Comparison of ENCODE assay signal across 8 cellular contexts in genomic region chr16:48384982-48385271, GRCh38. TPM values are rescaled to one million over a fixed set of nuclear protein-coding genes. Genes with fewer than 3 reads are reported as not detected.
DNase-seq lines count a peak whose midpoint lies in the region; ATAC-seq and TF ChIP-seq lines count a peak whose summit lies in the region.

No MANE protein-coding gene starts in this region.

- H2AK9ac ChIP-seq in IMR-90 (replicated peaks; ENCODE audit: low read depth, low read length, poor library complexity) = peak overlapping the region; percentile 97

- peak overlapping the region; percentile 95 for H3K4me3 ChIP-seq in IMR-90 (ENCODE audit: insufficient read depth, low read depth, low read length)
- peak overlapping the region; percentile 42 to 89 for H3K4me3 ChIP-seq in cardiac fibroblast (replicated peaks in 1 of 2; ENCODE audit: low read depth in 2 of 2, low read length in 2 of 2)
- H3K4me3 ChIP-seq in mesendoderm (ENCODE audit: low read length) = peak overlapping the region; percentile 79

- in situ Hi-C loops in IMR-90 (cut with MboI; ENCODE audit: low sequenced_read_pairs) = no loop called here

- CTCF ChIA-PET in IMR-90 (lab: Yijun Ruan, JAX) = interaction anchor here (2.5 kb wide), 1 partner anchor 238 kb away, joined by 11 read pairs; no protein-coding TSS in a partner anchor

- peak overlapping the region; percentile 6; the same call in 1 of the 2 replicates for H4K5ac ChIP-seq in IMR-90 (ENCODE audit: low read depth, low read length)
- no peak overlapping the region for H4K5ac ChIP-seq in mesendoderm (ENCODE audit: low read length)

- peak overlapping the region; percentile 97 for H2BK5ac ChIP-seq in IMR-90 (ENCODE audit: low read depth, low read length, poor library complexity, severe bottlenecking)
- peak overlapping the region; percentile 77 for H2BK5ac ChIP-seq in mesendoderm (ENCODE audit: low read length)

- ATAC-seq in GM21526 (IDR thresholded peaks at IDR 0.05; ENCODE audit: low FRiP score, unreplicated experiment) (peak; percentile 48), IMR-90 (ENCODE audit: low read depth) (peak; percentile 62), GM18870 (IDR thresholded peaks at IDR 0.05; ENCODE audit: unreplicated experiment) (no peak)

- no peak overlapping the region; the same call in 1 of the 2 replicates for H3K18ac ChIP-seq in IMR-90 (ENCODE audit: low read depth, low read length)
- peak overlapping the region; percentile 99 for H3K18ac ChIP-seq in mesendoderm (ENCODE audit: low read length)

- intact Hi-C loops in IMR-90 (cut with micrococcal nuclease) = loop anchor here (1.0 to 5.0 kb wide), 4 partner anchors 19 to 222 kb away; no protein-coding TSS in a partner anchor

- H3K79me1 ChIP-seq in IMR-90 (ENCODE audit: low read depth in 1 of 2, low read length in 2 of 2) (peaks cover 0 to 34% of the 10 kb centered on the region in 2 experiments; a peak in 2 of 4 replicates), mesendoderm (ENCODE audit: low read length) (no peaks in the 10 kb centered on the region)

- TF ChIP-seq CTCF in IMR-90 (conservative IDR thresholded peaks at IDR 0.05; ENCODE audit: low read depth, low read length) (no peak), cardiac fibroblast (IDR thresholded peaks at IDR 0.05; ENCODE audit: low read depth, low read length) (no peak)

- H3K14ac ChIP-seq in IMR-90 (replicated peaks; ENCODE audit: low read depth, low read length) = peak overlapping the region; percentile 71; the same call in 1 of the 2 replicates

- peaks cover 1% of the 10 kb centered on the region for H3K4me1 ChIP-seq in IMR-90 (ENCODE audit: control insufficient read depth, insufficient read depth, low read length)
- no peaks in the 10 kb centered on the region for H3K4me1 ChIP-seq in mesendoderm (ENCODE audit: control insufficient read depth, low read depth, low read length)

- H3K23ac ChIP-seq in IMR-90 (ENCODE audit: low read depth, low read length) = 0 out of 2 replicates have a peak overlapping the region, but pooled peaks have one; percentile 46
- peak overlapping the region; percentile 95 for H3K23ac ChIP-seq in mesendoderm (ENCODE audit: low read length)

- peak overlapping the region; percentile 35 to 72; a peak in 2 of 4 replicates for H4K8ac ChIP-seq in IMR-90 (ENCODE audit: low read depth in 2 of 2, low read length in 2 of 2)
- peak overlapping the region; percentile 99 for H4K8ac ChIP-seq in mesendoderm (ENCODE audit: low read depth, low read length)

- TF ChIP-seq RAD21 in IMR-90 (IDR thresholded peaks at IDR 0.05; ENCODE audit: low read length) = no peak

- H3K56ac ChIP-seq in IMR-90 (ENCODE audit: extremely low read depth, insufficient read depth, low read length) (no peak overlapping the region), mesendoderm (ENCODE audit: low read length) (peak overlapping the region; percentile 96)

- H2AFZ ChIP-seq in IMR-90 (replicated peaks; ENCODE audit: low read length, poor library complexity) = peak overlapping the region; percentile 100

- peak; percentile 81; the same call in 1 of the 2 replicates for TF ChIP-seq POLR2A in IMR-90 (IDR thresholded peaks at IDR 0.05; ENCODE audit: low read depth, low read length)

- H3K27ac ChIP-seq in IMR-90 (ENCODE audit: insufficient read depth, low read length) = peak overlapping the region; percentile 96
- H3K27ac ChIP-seq in mesendoderm (ENCODE audit: low read depth, low read length) = peak overlapping the region; percentile 100

- H3K36me3 ChIP-seq in IMR-90 (ENCODE audit: control insufficient read depth, insufficient read depth, low read length) (no peaks in the 10 kb centered on the region), mesendoderm (ENCODE audit: control insufficient read depth, insufficient read depth, low read length) (no peaks in the 10 kb centered on the region)

- peaks cover 31% of the 10 kb centered on the region for H4K20me1 ChIP-seq in IMR-90 (ENCODE audit: insufficient read depth, low read length)

- H3K27me3 ChIP-seq in IMR-90 (ENCODE audit: control insufficient read depth, insufficient read depth, low read length) (no peaks in the 10 kb centered on the region), mesendoderm (ENCODE audit: insufficient read depth, low read length, poor library complexity) (no peaks in the 10 kb centered on the region)

- POLR2A ChIA-PET in IMR-90 (lab: Charles Lee; ENCODE audit: unreplicated experiment) = interaction anchor here (0.6 to 1.0 kb wide), 2 partner anchors 24 to 57 kb away, joined by 3 to 4 read pairs; no protein-coding TSS in a partner anchor

- H2AK5ac ChIP-seq in IMR-90 (ENCODE audit: low read depth, low read length) (no peak overlapping the region), mesendoderm (ENCODE audit: low read length) (no peak overlapping the region)

- H3K4ac ChIP-seq in IMR-90 (ENCODE audit: low read depth, low read length) = peak overlapping the region; percentile 75
- H3K4ac ChIP-seq in mesendoderm (ENCODE audit: low read depth, low read length) = peak overlapping the region; percentile 100

- peaks cover 39% of the 10 kb centered on the region for H3K79me2 ChIP-seq in mesendoderm (ENCODE audit: control insufficient read depth, insufficient read depth, low read length)

- dilution Hi-C loops in IMR-90 (cut with HindIII; ENCODE audit: low sequenced_read_pairs, unreplicated experiment) = no loop called here

- no peak overlapping the region for H2BK15ac ChIP-seq in IMR-90 (ENCODE audit: low read depth, low read length)
- no peak overlapping the region for H2BK15ac ChIP-seq in mesendoderm (replicated peaks; ENCODE audit: low read depth)

- BruUV-seq in IMR-90 (replicated peaks; lab: Mats Ljungman, UMichigan) = no TSS peak

- no peak overlapping the region for H3K4me2 ChIP-seq in IMR-90 (ENCODE audit: low read depth, low read length)
- H3K4me2 ChIP-seq in mesendoderm (ENCODE audit: low read length) = no peak overlapping the region

- 1% methylated on average over 21 of the region's 42 CpGs; no CpG with 5 or more reads in 1 of the 2 experiments for WGBS in IMR-90 (ENCODE audit: extremely low coverage in 2 of 2, insufficient read length in 1 of 2), 2 experiments
- no CpG with 5 or more reads among the region's 42 CpGs for WGBS in mesendoderm (ENCODE audit: extremely low coverage, insufficient coverage, low lambda C conversion rate)

- peak; percentile 90 for DNase-seq in DMS53 (lab: John Stamatoyannopoulos, UW)
- DNase-seq in DMS53 treated with DMSO at 0.1 percent for 48 hours (lab: John Stamatoyannopoulos, UW; ENCODE audit: unreplicated experiment) = no peak
- DNase-seq in IMR-90 = no peak
- peak; percentile 18 to 69 for DNase-seq in cardiac fibroblast (ENCODE audit: low read depth in 2 of 2)
- no peak for DNase-seq in mesendoderm
- no peak for DNase-seq in stimulated activated CD4-positive, alpha-beta T cell treated with anti-CD3 and anti-CD28 coated beads, Interleukin-4, amount 100 ng/mL, for 1 hour

- peak overlapping the region; percentile 54; the same call in 1 of the 2 replicates for H4K91ac ChIP-seq in IMR-90 (ENCODE audit: insufficient read depth, low read depth, low read length)

- no peaks in the 10 kb centered on the region for H3K9me3 ChIP-seq in IMR-90 (ENCODE audit: control insufficient read depth, insufficient read depth, low read length)

- peaks cover 6% of the 10 kb centered on the region; the same call in 1 of the 2 replicates for H3K9me1 ChIP-seq in IMR-90 (ENCODE audit: insufficient read depth, low read length)

- no peak overlapping the region for H2BK20ac ChIP-seq in IMR-90 (ENCODE audit: low read depth, low read length)

- H3K9ac ChIP-seq in IMR-90 (ENCODE audit: low read depth, low read length) (peak overlapping the region; percentile 87), mesendoderm (ENCODE audit: low read length) (peak overlapping the region; percentile 96)

- peak overlapping the region; percentile 46 for H2BK120ac ChIP-seq in IMR-90 (ENCODE audit: low read depth, low read length)
- peak overlapping the region; percentile 63 for H2BK120ac ChIP-seq in mesendoderm (ENCODE audit: low read depth, low read length)

TF ChIP-seq in IMR-90, 13 proteins besides CTCF, POLR2A, EP300 and RAD21:
- no peak for TF ChIP-seq RFX5 (IDR thresholded peaks at IDR 0.05; ENCODE audit: low read depth, low read length)
- TF ChIP-seq MXI1 (IDR thresholded peaks at IDR 0.05; ENCODE audit: borderline replicate concordance, low read depth, low read length) = peak; percentile 5; the same call in 1 of the 2 replicates
- no peak for TF ChIP-seq SMC3 (IDR thresholded peaks at IDR 0.05; ENCODE audit: low read depth, low read length)
- no peak for TF ChIP-seq ELK1 (IDR thresholded peaks at IDR 0.05; ENCODE audit: borderline replicate concordance, low read depth, low read length)
- TF ChIP-seq MAFK (IDR thresholded peaks at IDR 0.05; ENCODE audit: low read depth, low read length) = no peak

RNA-seq across cellular contexts. Expression of gene SIAH1, which starts 0.3 kb away (rescaled TPM):
- 16.9 and 17.7 TPM in 2 replicates for total RNA-seq in IMR-90 (2012; rRNA removed)
- polyA plus RNA-seq in IMR-90 (2012; rRNA removed) = 8.8 and 10.3 TPM in 2 replicates
- 6.3 and 10.9 TPM in 2 replicates for polyA plus RNA-seq in IMR-90 (2012; cell fraction: cytosol; rRNA removed)
- polyA plus RNA-seq in IMR-90 (2012; cell fraction: nucleus; rRNA removed; ENCODE audit: low replicate concordance) = 8.6 and 22.7 TPM in 2 replicates
- 35.5 TPM for polyA plus RNA-seq in mesendoderm (2013, experiment 1 of 2)
- polyA plus RNA-seq in mesendoderm (2013, experiment 2 of 2) = 34.9 TPM

Comparison
In these comparisons a context has a peak if more than half of its experiments do, and no peak if none do; other contexts are left out.
1. DNase-seq: peak in DMS53 (single experiment) and cardiac fibroblast (2 of 2); none in DMS53 treated with DMSO at 0.1 percent for 48 hours (single experiment), IMR-90 (single experiment), mesendoderm (single experiment) and stimulated activated CD4-positive, alpha-beta T cell treated with anti-CD3 and anti-CD28 coated beads, Interleukin-4, amount 100 ng/mL, for 1 hour (single experiment).
2. Peak in every context shown above with its lines, with median percentiles within 50 percentile points of each other: H3K4me3 ChIP-seq.